ENCODE assay signal across 26 cellular contexts in the genomic region with DNA sequence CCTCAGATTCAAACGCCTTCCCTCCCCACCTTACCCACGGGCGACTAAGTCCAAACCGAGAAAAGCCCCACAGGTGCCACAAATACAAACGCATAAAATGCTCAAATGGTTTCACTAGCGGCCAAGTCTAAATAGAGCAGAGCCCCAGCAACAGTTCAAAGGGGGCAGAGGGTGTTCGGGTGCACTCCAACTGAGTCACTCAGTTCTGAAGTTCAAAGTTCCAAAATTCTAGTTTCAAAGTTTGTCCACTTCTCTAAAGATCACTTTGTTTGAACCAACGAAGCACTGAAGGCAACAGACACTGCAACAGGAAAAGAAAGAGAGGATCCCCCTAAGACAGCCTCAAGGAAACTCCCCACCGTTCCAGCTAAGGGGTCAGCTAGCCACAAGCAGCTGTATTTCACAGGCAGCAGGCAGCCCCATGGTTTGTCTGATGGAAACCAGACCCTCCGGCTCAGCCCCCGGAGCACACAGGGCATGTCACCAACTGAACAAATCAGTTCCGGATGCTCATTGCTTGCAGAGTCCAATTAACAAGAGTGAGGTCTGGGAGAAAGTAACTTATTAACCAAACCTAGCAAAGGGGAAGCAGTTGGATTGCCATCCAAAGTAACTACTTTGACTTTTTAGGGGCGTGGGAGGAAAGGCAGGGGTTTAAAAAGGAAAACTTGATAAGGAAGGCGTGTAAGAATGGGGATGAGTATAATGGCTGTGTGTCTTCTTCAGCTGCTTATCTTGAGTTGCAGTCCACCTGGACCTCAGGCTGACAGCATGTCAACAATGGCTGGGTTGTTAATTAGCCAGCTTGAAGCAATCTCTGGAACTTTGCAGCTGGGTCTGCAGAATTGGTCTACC.
DNase-seq lines count a peak whose midpoint lies in the region; ATAC-seq and TF ChIP-seq lines count a peak whose summit lies in the region.
"Had no signal": no experiment of that assay in that cellular context is flagged by ENCODE, and none has a peak within 500 bp of the region (broad histone marks: within the 10 kb centered on the region; RNA-seq: fewer than 3 reads in every experiment).

No MANE protein-coding gene starts in this region.

- POLR2A ChIA-PET in CD4-positive, alpha-beta T cell (lab: Charles Lee) = no interaction called here

- H3K9me3 ChIP-seq in neuronal stem cell (replicated peaks in 1 of 2; ENCODE audit: control insufficient read depth in 2 of 2, insufficient read depth in 1 of 2, low read depth in 1 of 2, low read length in 2 of 2) = no peaks in the 10 kb centered on the region
- H3K9me3 ChIP-seq in CD4-positive, alpha-beta T cell (ENCODE audit: control insufficient read depth, low read length) = no peaks in the 10 kb centered on the region
- H3K9me3 ChIP-seq: HAP-1, SJSA1, tibial artery had no signal

- H2BK120ac ChIP-seq in neuronal stem cell (ENCODE audit: low read depth, low read length) = no peak overlapping the region

- no peak overlapping the region for H3K14ac ChIP-seq in neuronal stem cell (ENCODE audit: low read length)

- no peak overlapping the region for H3K23ac ChIP-seq in neuronal stem cell (ENCODE audit: low read depth, low read length, poor library complexity)

- no peaks in the 10 kb centered on the region for H3K79me1 ChIP-seq in neuronal stem cell (ENCODE audit: low read depth, low read length)

- no peak overlapping the region for H3K27ac ChIP-seq in neuronal stem cell (replicated peaks; ENCODE audit: low read length)
- H3K27ac ChIP-seq in CD4-positive, alpha-beta T cell (ENCODE audit: low read depth, low read length) = no peak overlapping the region
- H3K27ac ChIP-seq: brain microvascular endothelial cell, SJSA1, tibial artery had no signal

- no peaks in the 10 kb centered on the region for H3K36me3 Mint-ChIP-seq in CD4-positive, alpha-beta T cell (ENCODE audit: low read depth)
- H3K36me3 Mint-ChIP-seq: CD14-positive monocyte; stimulated activated naive B cell treated with anti-CD40 and anti-IgM and Interleukin-4, amounts not matched to agents 10 μg/mL and 1 μg/mL and 100 μg/mL, for 72 hours had no signal

- H2AFZ ChIP-seq in neuronal stem cell (ENCODE audit: low read length) = no peak overlapping the region

- H2BK15ac ChIP-seq in neuronal stem cell (ENCODE audit: low read length) = no peak overlapping the region

- WGBS in neuronal stem cell (ENCODE audit: extremely low coverage in 2 of 2, insufficient read length in 2 of 2, insufficient replicate concordance in 1 of 2), 2 donors = no CpG with 5 or more reads among the region's 14 CpGs

- CTCF ChIA-PET in CD4-positive, alpha-beta T cell (lab: Charles Lee) = no interaction called here

- no peak overlapping the region for H3K27ac Mint-ChIP-seq in CD4-positive, alpha-beta T cell
- H3K27ac Mint-ChIP-seq: activated naive CD4-positive, alpha-beta T cell treated with anti-CD3 and anti-CD28 coated beads, Interleukin-2, amount 50 U/mL, for 72 hours; CD14-positive monocyte; dendritic cell treated with granulocyte-macrophage colony-stimulating factor and Interleukin-4, amounts not matched to agents 40 ng/mL and 50 ng/mL, for 4 days; stimulated activated naive B cell treated with anti-CD40 and anti-IgM and Interleukin-4, amounts not matched to agents 10 μg/mL and 1 μg/mL and 100 μg/mL, for 72 hours had no signal

- no peaks in the 10 kb centered on the region for H3K4me1 ChIP-seq in neuronal stem cell (ENCODE audit: control insufficient read depth in 2 of 2, insufficient read depth in 1 of 2, low read depth in 1 of 2, low read length in 2 of 2)
- H3K4me1 ChIP-seq: HAP-1, SJSA1, tibial artery had no signal

- ATAC-seq in GM19035 (IDR thresholded peaks at IDR 0.05; ENCODE audit: unreplicated experiment) (no peak), HG02852 (IDR thresholded peaks at IDR 0.05; ENCODE audit: unreplicated experiment) (no peak)
- ATAC-seq in CD4-positive, alpha-beta T cell (ENCODE audit: poor library complexity) = no peak
- ATAC-seq: activated CD4-positive, CD25-positive, alpha-beta regulatory T cell treated with anti-CD3 and anti-CD28 coated beads, Interleukin-2, amount 50 U/mL, for 24 hours; activated naive CD4-positive, alpha-beta T cell treated with anti-CD3 and anti-CD28 coated beads, Interleukin-2, amount 50 U/mL, for 72 hours; stimulated activated naive B cell treated with anti-CD40 and anti-IgM and Interleukin-4, amounts not matched to agents 10 μg/mL and 1 μg/mL and 100 μg/mL, for 72 hours had no signal

- H2AK5ac ChIP-seq in neuronal stem cell (ENCODE audit: low read depth, low read length) = no peak overlapping the region

- H3K9me3 Mint-ChIP-seq in CD4-positive, alpha-beta T cell = peaks cover 13% of the 10 kb centered on the region

- H3K4ac ChIP-seq in neuronal stem cell (ENCODE audit: low read length) = no peak overlapping the region

- H3K27me3 ChIP-seq in neuronal stem cell (ENCODE audit: control insufficient read depth in 3 of 3, insufficient read depth in 3 of 3, low read depth in 1 of 3, low read length in 3 of 3) = no peaks in the 10 kb centered on the region
- no peaks in the 10 kb centered on the region for H3K27me3 ChIP-seq in CD4-positive, alpha-beta T cell (ENCODE audit: control insufficient read depth, insufficient read depth, low read length)
- H3K27me3 ChIP-seq: brain microvascular endothelial cell, SJSA1, tibial artery had no signal

- H3K4me2 ChIP-seq in neuronal stem cell (ENCODE audit: insufficient read depth, low read length, poor library complexity, severe bottlenecking) = no peak overlapping the region

- H4K8ac ChIP-seq in neuronal stem cell (ENCODE audit: low read depth, low read length) = no peak overlapping the region

- no peaks in the 10 kb centered on the region for H3K4me1 Mint-ChIP-seq in CD4-positive, alpha-beta T cell (ENCODE audit: low read depth)
- H3K4me1 Mint-ChIP-seq: CD14-positive monocyte; neural crest cell; stimulated activated naive B cell treated with anti-CD40 and anti-IgM and Interleukin-4, amounts not matched to agents 10 μg/mL and 1 μg/mL and 100 μg/mL, for 72 hours had no signal

- intact Hi-C loops in CD4-positive, alpha-beta T cell (cut with DNase I, micrococcal nuclease) = no loop called here

- no peak overlapping the region for H3K4me3 Mint-ChIP-seq in CD4-positive, alpha-beta T cell
- H3K4me3 Mint-ChIP-seq: CD14-positive monocyte; dendritic cell treated with granulocyte-macrophage colony-stimulating factor and Interleukin-4, amounts not matched to agents 40 ng/mL and 50 ng/mL, for 4 days; neural crest cell; stimulated activated naive B cell treated with anti-CD40 and anti-IgM and Interleukin-4, amounts not matched to agents 10 μg/mL and 1 μg/mL and 100 μg/mL, for 72 hours had no signal

- peak overlapping the region; percentile 3 for H3K9ac ChIP-seq in neuronal stem cell (ENCODE audit: low read depth, low read length, poor library complexity)

- H4K91ac ChIP-seq in neuronal stem cell (ENCODE audit: low read depth, low read length, poor library complexity) = no peak overlapping the region

- no peak overlapping the region for H2BK12ac ChIP-seq in neuronal stem cell (ENCODE audit: low read length)

- no peaks in the 10 kb centered on the region for H3K36me3 ChIP-seq in neuronal stem cell (replicated peaks in 1 of 2; ENCODE audit: control insufficient read depth in 2 of 2, insufficient read depth in 2 of 2, low read length in 2 of 2)
- H3K36me3 ChIP-seq: brain microvascular endothelial cell, HAP-1, SJSA1, tibial artery had no signal

- no peak overlapping the region for H3K4me3 ChIP-seq in neuronal stem cell (ENCODE audit: low read length in 2 of 2)
- H3K4me3 ChIP-seq: HAP-1, SJSA1, tibial artery had no signal

- peak overlapping the region; percentile 33 for H3K18ac ChIP-seq in neuronal stem cell (ENCODE audit: low read length)

- DNase-seq in Caki2 (ENCODE audit: low read depth) (peak; percentile 48), OCI-M1 (lab: John Stamatoyannopoulos, UW) (peak; percentile 45), islet precursor cell (peak; percentile 64), neuronal stem cell (ENCODE audit: low spot score) (no peak), middle frontal gyrus (ENCODE audit: extremely low spot score, low spot score) (no peak)
- no peak for DNase-seq in CD4-positive, alpha-beta T cell
- DNase-seq: ACHN; activated T-cell treated with anti-CD3 and anti-CD28 coated beads, Interleukin-2, amount 50 U/mL, for 48 hours; brain microvascular endothelial cell; DMS79 treated with DMSO at 0.1 percent for 48 hours; mammary epithelial cell; NCI-H1105; NCI-H526; retina; stimulated activated naive B cell treated with anti-CD40 and anti-IgM and Interleukin-4, amounts not matched to agents 10 μg/mL and 1 μg/mL and 100 μg/mL, for 72 hours; T1000; tibial artery had no signal

- H3K27me3 Mint-ChIP-seq in CD4-positive, alpha-beta T cell = no peaks in the 10 kb centered on the region
- H3K27me3 Mint-ChIP-seq: dendritic cell treated with granulocyte-macrophage colony-stimulating factor and Interleukin-4, amounts not matched to agents 40 ng/mL and 50 ng/mL, for 4 days; stimulated activated naive B cell treated with anti-CD40 and anti-IgM and Interleukin-4, amounts not matched to agents 10 μg/mL and 1 μg/mL and 100 μg/mL, for 72 hours had no signal

- TF ChIP-seq CTCF in CD4-positive, alpha-beta T cell (IDR thresholded peaks at IDR 0.05) = no peak

- no peak overlapping the region for H2BK5ac ChIP-seq in neuronal stem cell (ENCODE audit: low read length)

- in situ Hi-C loops in Caki2 (cut with HindIII; ENCODE audit: low pct_unique_long_range_greater_than_20kb, low sequenced_read_pairs) = no loop called here

Comparison
In these comparisons a context has a peak if more than half of its experiments do, and no peak if none do; other contexts are left out.
1. DNase-seq: peak in Caki2 (single experiment), OCI-M1 (single experiment) and islet precursor cell (single experiment); none in neuronal stem cell (single experiment), CD4-positive, alpha-beta T cell (0 of 10) and middle frontal gyrus (single experiment).